In genomic region chr11:96342131-96342970, GRCh38 we compare ENCODE assay signal across 8 cellular contexts. TPM values are rescaled to one million over a fixed set of nuclear protein-coding genes. Genes with fewer than 3 reads are reported as not detected.
DNase-seq lines count a peak whose midpoint lies in the region; ATAC-seq and TF ChIP-seq lines count a peak whose summit lies in the region.

No MANE protein-coding gene starts in this region.

- H3K27me3 Mint-ChIP-seq in activated CD4-positive, alpha-beta memory T cell treated with anti-CD3 and anti-CD28 coated beads for 36 hours: no peaks in the 10 kb centered on the region

- WGBS in heart right ventricle, 2 donors: 1 to 2% methylated on average over 12 of the region's 12 CpGs

- intact Hi-C loops in activated CD4-positive, alpha-beta memory T cell treated with anti-CD3 and anti-CD28 coated beads for 36 hours (cut with micrococcal nuclease): loop anchor here (2.0 to 5.0 kb wide), 3 partner anchors 96 to 1190 kb away; no protein-coding TSS in a partner anchor
- intact Hi-C loops in heart right ventricle (cut with DNase I): loop anchor here (2.0 to 10.0 kb wide), 17 partner anchors 35 to 508 kb away; partner anchors contain the start of gene MTMR2 (in 3 of the 10)

- peak overlapping the region; percentile 86 for H3K4me3 Mint-ChIP-seq in activated CD4-positive, alpha-beta memory T cell treated with anti-CD3 and anti-CD28 coated beads for 36 hours

- peaks cover 3 to 52% (median 44%) of the 10 kb centered on the region in 9 donors for H3K4me1 ChIP-seq in heart right ventricle

- H3K27ac ChIP-seq in heart right ventricle: peak overlapping the region in 9 of 10 donors; percentile 66 to 92 (median 83)

- peaks cover 30% of the 10 kb centered on the region for H3K36me3 Mint-ChIP-seq in activated CD4-positive, alpha-beta memory T cell treated with anti-CD3 and anti-CD28 coated beads for 36 hours

- H3K9me3 ChIP-seq in heart right ventricle: no peaks in the 10 kb centered on the region

- H3K9me3 Mint-ChIP-seq in activated CD4-positive, alpha-beta memory T cell treated with anti-CD3 and anti-CD28 coated beads for 36 hours: peaks cover 3% of the 10 kb centered on the region

- DNase-seq in NCI-H524 (lab: John Stamatoyannopoulos, UW) (peak; percentile 30 to 48), NCI-H524 treated with DMSO at 0.1 percent for 48 hours (lab: John Stamatoyannopoulos, UW) (no peak), heart right ventricle (no peak), retina (peak; percentile 55), SK-N-DZ (ENCODE audit: low spot score) (no peak), activated gamma-delta T cell treated with Interleukin-2 at 50 U/mL for 16 hours (no peak)
- no peak for DNase-seq in activated CD4-positive, alpha-beta memory T cell treated with anti-CD3 and anti-CD28 coated beads for 36 hours

- H3K36me3 ChIP-seq in heart right ventricle: no peaks in the 10 kb centered on the region

- POLR2A ChIA-PET in activated CD4-positive, alpha-beta memory T cell treated with anti-CD3 and anti-CD28 coated beads for 36 hours (lab: Charles Lee): interaction anchor here (0.5 to 2.9 kb wide), 29 partner anchors 10 to 552 kb away, joined by 3 to 17 read pairs (median 4); partner anchors contain the start of genes CCDC82, CEP57, FAM76B and JRKL

- H3K27ac Mint-ChIP-seq in activated CD4-positive, alpha-beta memory T cell treated with anti-CD3 and anti-CD28 coated beads for 36 hours: peak overlapping the region; percentile 95

- H3K4me1 Mint-ChIP-seq in activated CD4-positive, alpha-beta memory T cell treated with anti-CD3 and anti-CD28 coated beads for 36 hours (ENCODE audit: low read depth): peaks cover 34% of the 10 kb centered on the region

- ATAC-seq in heart right ventricle (peak in 6 of 8 donors; percentile 1 to 8 (median 4)), GM21515 (IDR thresholded peaks at IDR 0.05; ENCODE audit: unreplicated experiment) (no peak)

- H3K4me3 ChIP-seq in heart right ventricle: peak overlapping the region; percentile 36 to 78 (median 64)

- CTCF ChIA-PET in activated CD4-positive, alpha-beta memory T cell treated with anti-CD3 and anti-CD28 coated beads for 36 hours (lab: Charles Lee): interaction anchor here (0.6 to 7.6 kb wide), 75 partner anchors 7 to 552 kb away, joined by 3 to 93 read pairs (median 4); partner anchors contain the start of genes CCDC82, CEP57 and JRKL

- no peaks in the 10 kb centered on the region for H3K27me3 ChIP-seq in heart right ventricle

- no peak for TF ChIP-seq CTCF in heart right ventricle (IDR thresholded peaks at IDR 0.05)

RNA-seq across cellular contexts. Expression of gene MAML2, which starts 0.6 kb away (rescaled TPM):
- total RNA-seq in activated CD4-positive, alpha-beta memory T cell treated with anti-CD3 and anti-CD28 coated beads for 36 hours: 10 to 100 TPM; 24.2 TPM
- total RNA-seq in heart right ventricle: 1 to 10 TPM; 2.9 to 6.1 (median 4.5) TPM
- polyA plus RNA-seq in heart right ventricle: 1 to 10 TPM; 1.3 to 1.9 TPM
- polyA plus RNA-seq in SK-N-DZ (2014; cell fraction: cytosol; rRNA removed): 4.7 and 6.4 TPM in 2 replicates
- polyA plus RNA-seq in SK-N-DZ (2014; cell fraction: nucleus; rRNA removed): 3.4 and 3.5 TPM in 2 replicates

RNA-seq across cellular contexts. Expression of gene CCDC82, which starts 47.4 kb away (rescaled TPM):
- total RNA-seq in activated CD4-positive, alpha-beta memory T cell treated with anti-CD3 and anti-CD28 coated beads for 36 hours: 10 to 100 TPM; 30.6 to 35.3 TPM
- total RNA-seq in heart right ventricle: 10 to 100 TPM; 10.9 to 15.3 (median 13.1) TPM
- polyA plus RNA-seq in heart right ventricle: 10 to 100 TPM in 1 of 2 donors, 1 to 10 TPM in 1; 9.1 to 33.7 TPM
- 14.0 and 16.4 TPM in 2 replicates for polyA plus RNA-seq in SK-N-DZ (2014; cell fraction: cytosol; rRNA removed)
- 38.6 and 56.4 TPM in 2 replicates for polyA plus RNA-seq in SK-N-DZ (2014; cell fraction: nucleus; rRNA removed)

RNA-seq across cellular contexts. Expression of gene JRKL, which starts 47.5 kb away (rescaled TPM):
- total RNA-seq in activated CD4-positive, alpha-beta memory T cell treated with anti-CD3 and anti-CD28 coated beads for 36 hours: 10 to 100 TPM; 13.7 to 15.4 TPM
- 1 to 10 TPM; 4.7 to 7.5 (median 6.1) TPM for total RNA-seq in heart right ventricle
- 1 to 10 TPM; 3.4 to 3.9 TPM for polyA plus RNA-seq in heart right ventricle
- polyA plus RNA-seq in SK-N-DZ (2014; cell fraction: cytosol; rRNA removed): 2.8 and 3.0 TPM in 2 replicates
- 3.3 and 7.7 TPM in 2 replicates for polyA plus RNA-seq in SK-N-DZ (2014; cell fraction: nucleus; rRNA removed)

Comparison
In these comparisons a context has a peak if more than half of its experiments do, and no peak if none do; other contexts are left out.
1. DNase-seq: peak in NCI-H524 (2 of 2) and retina (single experiment); none in NCI-H524 treated with DMSO at 0.1 percent for 48 hours (single experiment), activated CD4-positive, alpha-beta memory T cell treated with anti-CD3 and anti-CD28 coated beads for 36 hours (single experiment), heart right ventricle (0 of 2), SK-N-DZ (single experiment) and activated gamma-delta T cell treated with Interleukin-2 at 50 U/mL for 16 hours (single experiment).